In the genomic region with DNA sequence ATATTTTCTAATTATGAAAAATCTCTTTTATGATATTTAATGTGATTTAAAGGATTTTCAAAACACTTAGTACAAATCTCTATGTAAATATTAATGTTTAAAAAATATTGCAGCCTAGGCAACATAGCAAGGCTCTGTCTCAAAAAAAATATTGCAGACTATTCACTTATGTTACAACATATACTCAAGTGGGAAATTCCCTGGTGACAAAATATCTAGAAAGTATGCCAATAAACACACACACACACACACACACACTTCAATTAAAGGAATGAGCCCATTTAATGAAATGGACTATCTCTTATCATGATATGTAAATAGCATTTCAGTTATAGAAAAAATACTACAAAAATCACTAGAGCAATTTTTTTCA, we compare ENCODE assay signal across 11 cellular contexts.
DNase-seq lines count a peak whose midpoint lies in the region; ATAC-seq, FAIRE-seq and TF ChIP-seq lines count a peak whose summit lies in the region.
"Had no signal": no experiment of that assay in that cellular context is flagged by ENCODE, and none has a peak within 500 bp of the region (broad histone marks: within the 10 kb centered on the region; RNA-seq: fewer than 3 reads in every experiment).

No MANE protein-coding gene starts in this region.

- H2AK5ac ChIP-seq in mesendoderm (ENCODE audit: low read length) (no peak overlapping the region), H9 (ENCODE audit: insufficient read length, low read length) (no peak overlapping the region)

- H3K9me3 ChIP-seq in pancreas (no peaks in the 10 kb centered on the region), H9 (ENCODE audit: control insufficient read depth, low read depth, low read length) (no peaks in the 10 kb centered on the region)

- H3K27ac ChIP-seq in pancreas = peak overlapping the region in 2 of 4 donors; percentile 74 to 85
- H3K27ac ChIP-seq in mesendoderm (ENCODE audit: low read depth, low read length) = no peak overlapping the region
- H3K27ac ChIP-seq in H9 (ENCODE audit: insufficient read length, low read depth, low read length) = no peak overlapping the region

- H3K4ac ChIP-seq in mesendoderm (ENCODE audit: low read depth, low read length) (no peak overlapping the region), H9 (ENCODE audit: low read depth, low read length) (no peak overlapping the region)

- no peak overlapping the region for H3T11ph ChIP-seq in H9 (ENCODE audit: low read length)

- H3K56ac ChIP-seq in mesendoderm (ENCODE audit: low read length) = no peak overlapping the region
- H3K56ac ChIP-seq in H9 (ENCODE audit: insufficient read length, low read depth, low read length) = no peak overlapping the region

- H3K4me3 ChIP-seq in pancreas (no peak overlapping the region), mesendoderm (ENCODE audit: low read length) (no peak overlapping the region)
- H3K4me3 ChIP-seq: dorsolateral prefrontal cortex had no signal

- peak; percentile 33 for ATAC-seq in effector memory CD8-positive, alpha-beta T cell (replicated peaks)
- ATAC-seq in pancreas = peak in 2 of 4 donors; percentile 17 to 48

- H2BK5ac ChIP-seq in mesendoderm (ENCODE audit: low read length) (no peak overlapping the region), H9 (ENCODE audit: insufficient read length, low read length) (no peak overlapping the region)

- H4K5ac ChIP-seq in mesendoderm (ENCODE audit: low read length) (no peak overlapping the region), H9 (ENCODE audit: insufficient read length, low read depth, low read length) (no peak overlapping the region)

- H2AFZ ChIP-seq in H9 (ENCODE audit: low read length) = no peak overlapping the region

- no peaks in the 10 kb centered on the region for H3K27me3 ChIP-seq in pancreas
- H3K27me3 ChIP-seq in mesendoderm (ENCODE audit: insufficient read depth, low read length, poor library complexity) = no peaks in the 10 kb centered on the region
- no peaks in the 10 kb centered on the region; the same call in 1 of the 2 replicates for H3K27me3 ChIP-seq in H9 (ENCODE audit: insufficient read depth, low read length)
- H3K27me3 ChIP-seq: dorsolateral prefrontal cortex had no signal

- peak overlapping the region; percentile 91 to 92 for H3K27ac Mint-ChIP-seq in effector memory CD8-positive, alpha-beta T cell
- no peak overlapping the region for H3K27ac Mint-ChIP-seq in H9
- H3K27ac Mint-ChIP-seq: activated T-helper 1 cell treated with anti-CD3 and anti-CD28 coated beads, Interleukin-12 subunit alpha, Interleukin-12 subunit beta, Interleukin-2, Interleukin-4 antibody, amounts not matched to agents 30 ng/mL and 10 ng/mL and 1 ng/mL, durations not matched to agents 14 hours and 24 hours and 36 hours; progenitor cell of endocrine pancreas had no signal

- DNase-seq in EH (ENCODE audit: low read depth) (peak; percentile 66), NCI-H226 (peak; percentile 35), pancreas (no peak), cortex of kidney (lab: John Stamatoyannopoulos, UW) (no peak), mesendoderm (no peak), H9 (no peak), DMS153 treated with DMSO at 0.1 percent for 48 hours (lab: John Stamatoyannopoulos, UW; ENCODE audit: unreplicated experiment) (no peak)
- DNase-seq in effector memory CD8-positive, alpha-beta T cell = no peak
- DNase-seq: dorsolateral prefrontal cortex had no signal

- H2BK15ac ChIP-seq in mesendoderm (replicated peaks; ENCODE audit: low read depth) (no peak overlapping the region), H9 (ENCODE audit: low read depth, low read length) (no peak overlapping the region)

- H3K36me3 ChIP-seq in pancreas = no peaks in the 10 kb centered on the region
- no peaks in the 10 kb centered on the region for H3K36me3 ChIP-seq in mesendoderm (ENCODE audit: control insufficient read depth, insufficient read depth, low read length)

- H2BK12ac ChIP-seq in H9 (ENCODE audit: insufficient read length, low read depth, low read length) = no peak overlapping the region

- H3K9me3 Mint-ChIP-seq in effector memory CD8-positive, alpha-beta T cell = peaks cover 0 to 7% of the 10 kb centered on the region in 2 donors
- no peaks in the 10 kb centered on the region for H3K9me3 Mint-ChIP-seq in H9
- H3K9me3 Mint-ChIP-seq: activated T-helper 1 cell treated with anti-CD3 and anti-CD28 coated beads, Interleukin-12 subunit alpha, Interleukin-12 subunit beta, Interleukin-2, Interleukin-4 antibody, amounts not matched to agents 30 ng/mL and 10 ng/mL and 1 ng/mL, durations not matched to agents 14 hours and 24 hours and 36 hours had no signal

- H3K4me1 ChIP-seq in pancreas (peaks cover 11 to 49% (median 18%) of the 10 kb centered on the region in 3 donors), mesendoderm (ENCODE audit: control insufficient read depth, low read depth, low read length) (no peaks in the 10 kb centered on the region), H9 (ENCODE audit: insufficient read depth, low read length) (no peaks in the 10 kb centered on the region)

- peak overlapping the region; percentile 54 to 67 for H3K4me3 Mint-ChIP-seq in effector memory CD8-positive, alpha-beta T cell
- no peak overlapping the region for H3K4me3 Mint-ChIP-seq in H9
- H3K4me3 Mint-ChIP-seq: activated T-helper 1 cell treated with anti-CD3 and anti-CD28 coated beads, Interleukin-12 subunit alpha, Interleukin-12 subunit beta, Interleukin-2, Interleukin-4 antibody, amounts not matched to agents 30 ng/mL and 10 ng/mL and 1 ng/mL, durations not matched to agents 14 hours and 24 hours and 36 hours had no signal

- peaks cover 8% of the 10 kb centered on the region for H3K36me3 Mint-ChIP-seq in effector memory CD8-positive, alpha-beta T cell (ENCODE audit: insufficient read depth)
- no peaks in the 10 kb centered on the region for H3K36me3 Mint-ChIP-seq in H9 (ENCODE audit: insufficient read depth in 1 of 3, low read depth in 3 of 3)

- intact Hi-C loops in pancreas (cut with DNase I) = no loop called here

- H4K20me1 ChIP-seq in H9 (ENCODE audit: control insufficient read depth, insufficient read depth, insufficient read length) = no peaks in the 10 kb centered on the region

- FAIRE-seq in pancreas (lab: Jason Lieb, UNC) = peak; percentile 78

- H3K14ac ChIP-seq in H9 (ENCODE audit: insufficient read depth, low read length) = no peak overlapping the region

- H3K18ac ChIP-seq in mesendoderm (ENCODE audit: low read length) (no peak overlapping the region), H9 (ENCODE audit: insufficient read length, low read depth, low read length) (no peak overlapping the region)

- H3K79me1 ChIP-seq in mesendoderm (ENCODE audit: low read length) (no peaks in the 10 kb centered on the region), H9 (ENCODE audit: insufficient read depth, low read depth, low read length, poor library complexity, severe bottlenecking) (no peaks in the 10 kb centered on the region)

- H4K8ac ChIP-seq in mesendoderm (ENCODE audit: low read depth, low read length) (no peak overlapping the region), H9 (replicated peaks; ENCODE audit: insufficient read length, low read depth, low read length) (no peak overlapping the region)

- H3K79me2 ChIP-seq in mesendoderm (ENCODE audit: control insufficient read depth, insufficient read depth, low read length) = no peaks in the 10 kb centered on the region
- H3K79me2 ChIP-seq in H9 (ENCODE audit: insufficient read depth, low read length) = no peaks in the 10 kb centered on the region

- no peak overlapping the region for H2BK20ac ChIP-seq in H9 (ENCODE audit: low read depth, low read length, poor library complexity, severe bottlenecking)

- H2BK120ac ChIP-seq in mesendoderm (ENCODE audit: low read depth, low read length) (no peak overlapping the region), H9 (ENCODE audit: low read depth, low read length, poor library complexity, severe bottlenecking) (no peak overlapping the region)

- peaks cover 7 to 23% of the 10 kb centered on the region in 2 donors for H3K4me1 Mint-ChIP-seq in effector memory CD8-positive, alpha-beta T cell (ENCODE audit: low read depth in 2 of 2)
- H3K4me1 Mint-ChIP-seq in H9 = peaks cover 6 to 7% of the 10 kb centered on the region in 2 experiments

- H3K9ac ChIP-seq in mesendoderm (ENCODE audit: low read length) = no peak overlapping the region
- no peak overlapping the region for H3K9ac ChIP-seq in H9 (ENCODE audit: extremely low read depth, insufficient read length, low read length)

- H3K23me2 ChIP-seq in H9 (ENCODE audit: insufficient read length, low read depth, low read length, poor library complexity, severe bottlenecking) = no peaks in the 10 kb centered on the region

- H3K4me2 ChIP-seq in mesendoderm (ENCODE audit: low read length) = no peak overlapping the region
- no peak overlapping the region for H3K4me2 ChIP-seq in H9 (ENCODE audit: insufficient read depth, insufficient read length, low read length)

- H4K91ac ChIP-seq in H9 (ENCODE audit: insufficient read length, low read depth, low read length) = no peak overlapping the region

- H3K27me3 Mint-ChIP-seq in effector memory CD8-positive, alpha-beta T cell = no peaks in the 10 kb centered on the region
- peaks cover 1% of the 10 kb centered on the region; the same call in 1 of the 2 replicates for H3K27me3 Mint-ChIP-seq in H9 (ENCODE audit: low read depth)

- H3K23ac ChIP-seq in mesendoderm (ENCODE audit: low read length) (no peak overlapping the region), H9 (ENCODE audit: insufficient read length, low read depth, low read length) (no peak overlapping the region)

- TF ChIP-seq CTCF in pancreas (IDR thresholded peaks at IDR 0.05) (no peak), H9 (conservative IDR thresholded peaks at IDR 0.05) (no peak)

Comparison
In these comparisons a context has a peak if more than half of its experiments do, and no peak if none do; other contexts are left out.
1. DNase-seq: peak in EH (single experiment) and NCI-H226 (single experiment); none in effector memory CD8-positive, alpha-beta T cell (0 of 3), pancreas (0 of 6), cortex of kidney (single experiment), mesendoderm (single experiment), H9 (single experiment) and DMS153 treated with DMSO at 0.1 percent for 48 hours (single experiment).
2. H3K27ac Mint-ChIP-seq: peak in effector memory CD8-positive, alpha-beta T cell (2 of 2); none in H9 (0 of 3).
3. H3K4me3 Mint-ChIP-seq: peak in effector memory CD8-positive, alpha-beta T cell (2 of 2); none in H9 (0 of 2).